11 cellular contexts compared by ENCODE assay signal in the genomic region with DNA sequence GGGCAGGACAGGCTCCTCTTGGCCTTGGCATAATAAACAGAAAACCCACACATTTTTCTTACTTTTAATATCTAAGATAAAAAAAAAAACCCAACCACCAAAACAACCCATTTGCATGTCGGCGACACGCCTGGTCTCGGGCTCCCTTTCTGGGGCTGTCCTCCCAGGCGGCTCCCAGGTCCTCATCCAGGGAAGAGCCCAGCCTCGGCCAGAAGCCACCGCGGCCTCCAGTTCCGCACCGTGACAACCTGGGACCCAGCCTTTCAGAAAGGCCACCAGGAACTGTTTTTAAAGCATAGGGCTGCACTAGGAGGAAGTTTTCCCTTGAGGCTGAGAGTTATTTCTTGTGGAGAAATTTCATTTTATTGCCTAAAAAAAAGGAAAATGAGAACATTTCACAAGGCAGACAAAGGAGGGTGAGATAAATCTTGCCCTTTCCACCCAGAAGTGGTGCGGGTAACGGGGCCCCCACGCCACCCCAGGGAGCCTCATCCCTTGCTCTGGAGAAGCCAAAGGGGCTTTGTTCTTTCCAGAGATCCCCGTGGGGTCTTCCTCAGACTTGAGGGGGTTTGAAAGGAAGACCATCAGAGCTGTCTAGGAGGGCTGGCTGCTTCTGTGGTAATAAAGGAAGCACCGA. TPM values are rescaled to one million over a fixed set of nuclear protein-coding genes. Genes with fewer than 3 reads are reported as not detected.
DNase-seq lines count a peak whose midpoint lies in the region; ATAC-seq and TF ChIP-seq lines count a peak whose summit lies in the region.
"Had no signal": no experiment of that assay in that cellular context is flagged by ENCODE, and none has a peak within 500 bp of the region (broad histone marks: within the 10 kb centered on the region; RNA-seq: fewer than 3 reads in every experiment).

No MANE protein-coding gene starts in this region.

- TF ChIP-seq POLR2A in prostate gland (IDR thresholded peaks at IDR 0.05), result no peak

- H3K36me3 ChIP-seq in BLaER1 (no peaks in the 10 kb centered on the region), SU-DHL-6 (ENCODE audit: low read length) (no peaks in the 10 kb centered on the region), prostate gland (no peaks in the 10 kb centered on the region)
- H3K36me3 ChIP-seq: upper lobe of left lung had no signal

- TF ChIP-seq CTCF in SU-DHL-6 (IDR thresholded peaks at IDR 0.05; ENCODE audit: insufficient read depth, low read length, poor library complexity, severe bottlenecking) (no peak), prostate gland (IDR thresholded peaks at IDR 0.05) (no peak)

- H4K20me1 ChIP-seq in BLaER1 (no peaks in the 10 kb centered on the region), SU-DHL-6 (ENCODE audit: low read depth, low read length) (no peaks in the 10 kb centered on the region)

- peak overlapping the region; percentile 17 for H2AFZ ChIP-seq in SU-DHL-6 (ENCODE audit: low read depth, low read length, severe bottlenecking)

- peak overlapping the region; percentile 20; the same call in 1 of the 2 replicates for H3K4me2 ChIP-seq in BLaER1
- no peak overlapping the region for H3K4me2 ChIP-seq in SU-DHL-6 (ENCODE audit: low read depth, low read length, poor library complexity, severe bottlenecking)

- intact Hi-C loops in left ventricle myocardium superior (cut with micrococcal nuclease) (loop anchor here (5.0 kb wide), 1 partner anchor 134 kb away; no protein-coding TSS in a partner anchor), prostate gland (cut with DNase I) (loop anchor here (1.0 kb wide), 1 partner anchor 136 kb away; no protein-coding TSS in a partner anchor)

- H3K27ac ChIP-seq in BLaER1 (no peak overlapping the region), SU-DHL-6 (ENCODE audit: low read depth, low read length) (no peak overlapping the region), prostate gland (peak overlapping the region; percentile 37 to 75)
- H3K27ac ChIP-seq: SK-N-MC, WERI-Rb-1 had no signal

- no peaks in the 10 kb centered on the region for H3K9me3 ChIP-seq in BLaER1
- H3K9me3 ChIP-seq in SU-DHL-6 (ENCODE audit: insufficient read depth, low read length), result no peaks in the 10 kb centered on the region
- H3K9me3 ChIP-seq in prostate gland, result no peaks in the 10 kb centered on the region
- H3K9me3 ChIP-seq: upper lobe of left lung had no signal

- ATAC-seq in left ventricle myocardium superior (peak; percentile 16), HG03039 (IDR thresholded peaks at IDR 0.05; ENCODE audit: unreplicated experiment) (no peak)

- no peaks in the 10 kb centered on the region for H3K9me2 ChIP-seq in SU-DHL-6 (replicated peaks; ENCODE audit: insufficient read depth, low read length)

- no peak overlapping the region for H3K9ac ChIP-seq in BLaER1
- no peak overlapping the region for H3K9ac ChIP-seq in SU-DHL-6 (ENCODE audit: low read length)

- DNase-seq in left ventricle myocardium superior (no peak), prostate gland (ENCODE audit: low spot score) (no peak), cerebellum (ENCODE audit: low spot score) (no peak), NCI-H2029 (lab: John Stamatoyannopoulos, UW) (no peak), pons (ENCODE audit: low spot score) (no peak)

- no peaks in the 10 kb centered on the region for H3K79me2 ChIP-seq in SU-DHL-6 (ENCODE audit: insufficient read depth, low read length)

- H3K4me1 ChIP-seq in BLaER1 (0 out of 2 replicates have a peak, but pooled peaks cover 10% of the 10 kb centered on the region), prostate gland (replicated peaks) (no peaks in the 10 kb centered on the region)

- H3K4me3 ChIP-seq in BLaER1 (no peak overlapping the region), SU-DHL-6 (ENCODE audit: insufficient read depth, low read length, poor library complexity, severe bottlenecking) (no peak overlapping the region), prostate gland (no peak overlapping the region)
- H3K4me3 ChIP-seq: SK-N-MC, upper lobe of left lung had no signal

- H3K27me3 ChIP-seq in BLaER1, result no peaks in the 10 kb centered on the region
- H3K27me3 ChIP-seq in SU-DHL-6 (ENCODE audit: low read length), result no peaks in the 10 kb centered on the region
- H3K27me3 ChIP-seq in prostate gland (replicated peaks; ENCODE audit: insufficient read depth), result no peaks in the 10 kb centered on the region
- H3K27me3 ChIP-seq: upper lobe of left lung had no signal

- H3F3A ChIP-seq in SU-DHL-6 (ENCODE audit: insufficient read depth), result no peaks in the 10 kb centered on the region

- 79% methylated on average over 15 of the region's 15 CpGs for WGBS in prostate gland

RNA-seq across cellular contexts. Expression of a gene that starts 39.2 kb away (rescaled TPM):
- total RNA-seq in left ventricle myocardium superior (118 TPM), prostate gland (100 to 1,000 TPM in 1 of 2 donors, 10 to 100 TPM in 1; 69.0 to 108 TPM), cerebellum (74.8 TPM)

Comparison
In these comparisons a context has a peak if more than half of its experiments do, and no peak if none do; other contexts are left out.
1. H3K27ac ChIP-seq: peak in prostate gland (2 of 2); none in BLaER1 (single experiment) and SU-DHL-6 (single experiment).